17 cellular contexts compared by ENCODE assay signal in the genomic region with DNA sequence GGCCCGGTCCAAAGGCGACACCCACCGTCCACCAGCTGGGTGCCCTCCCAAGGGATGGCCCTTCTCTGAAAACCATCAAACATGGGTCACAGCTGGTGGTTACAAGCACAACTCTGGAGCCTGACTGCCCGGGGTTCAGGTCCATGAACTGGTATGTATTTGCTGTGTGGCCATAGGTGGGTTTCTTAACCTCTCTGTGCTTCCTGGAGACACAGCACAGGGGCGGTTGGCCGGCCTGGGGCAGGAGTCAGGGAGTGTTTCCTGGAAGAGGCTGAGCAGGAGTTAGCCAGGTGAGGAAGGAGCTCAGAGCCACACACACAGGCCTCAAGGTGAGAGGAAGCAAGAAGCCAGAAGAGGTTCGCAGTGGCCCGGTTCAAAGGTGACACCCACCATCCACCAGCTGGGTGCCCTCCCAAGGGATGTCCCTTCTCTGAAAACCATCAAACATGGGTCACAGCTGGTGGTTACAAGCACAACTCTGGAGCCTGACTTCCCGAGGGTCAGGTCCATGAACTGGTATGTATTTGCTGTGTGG.
DNase-seq lines count a peak whose midpoint lies in the region; ATAC-seq, FAIRE-seq and TF ChIP-seq lines count a peak whose summit lies in the region.
"Had no signal": no experiment of that assay in that cellular context is flagged by ENCODE, and none has a peak within 500 bp of the region (broad histone marks: within the 10 kb centered on the region; RNA-seq: fewer than 3 reads in every experiment).

No MANE protein-coding gene starts in this region.

- no peaks in the 10 kb centered on the region for H4K20me1 ChIP-seq in K562 (replicated peaks; ENCODE audit: control insufficient read depth, insufficient read depth, low read length)
- no peaks in the 10 kb centered on the region for H4K20me1 ChIP-seq in HepG2 (ENCODE audit: insufficient read depth, low read length)

- WGBS in heart right ventricle, 2 donors: 86 to 88% methylated on average over 9 of the region's 9 CpGs
- 5% methylated on average over 9 of the region's 9 CpGs for WGBS in K562 (ENCODE audit: insufficient coverage, low coverage, missing lambda C conversion rate)
- 83% methylated on average over 4 of the region's 9 CpGs for WGBS in HepG2 (ENCODE audit: low lambda C conversion rate)

- H3K27me3 ChIP-seq in heart right ventricle (peaks cover 0 to 30% (median 6%) of the 10 kb centered on the region in 7 donors), K562 (ENCODE audit: control insufficient read depth in 2 of 2, insufficient read depth in 2 of 2, low read length in 2 of 2) (peaks cover 3 to 39% of the 10 kb centered on the region in 2 experiments; a peak in 4 of 5 replicates), HepG2 (ENCODE audit: control insufficient read depth in 1 of 2, insufficient read depth in 2 of 2, low read length in 2 of 2) (no peaks in the 10 kb centered on the region), vagina (no peaks in the 10 kb centered on the region)
- H3K27me3 ChIP-seq: BE2C had no signal

- H2AFZ ChIP-seq in K562 (ENCODE audit: low read depth, low read length) (no peak overlapping the region), HepG2 (ENCODE audit: low read length) (no peak overlapping the region)
- H2AFZ ChIP-seq: GM23338 had no signal

- TF ChIP-seq RAD21 in K562 (CRISPR knock-in tag; conservative IDR thresholded peaks at IDR 0.05 in 1 of 2, IDR thresholded peaks at IDR 0.05 in 1 of 2): no peak
- TF ChIP-seq RAD21 in HepG2 (CRISPR knock-in tag; IDR thresholded peaks at IDR 0.05): no peak

- H3K4me3 Mint-ChIP-seq in effector memory CD8-positive, alpha-beta T cell: no peak overlapping the region
- H3K4me3 Mint-ChIP-seq: CD8-positive, alpha-beta memory T cell; GM23338; H9; HFFc6 had no signal

- H3K4me1 ChIP-seq in heart right ventricle (peaks cover 0 to 4% (median 0%) of the 10 kb centered on the region in 9 donors), K562 (replicated peaks in 1 of 2; ENCODE audit: control insufficient read depth in 2 of 2, insufficient read depth in 2 of 2, low read length in 2 of 2) (no peaks in the 10 kb centered on the region), HepG2 (ENCODE audit: insufficient read depth, low read length) (peaks cover 28% of the 10 kb centered on the region), vagina (no peaks in the 10 kb centered on the region)
- H3K4me1 ChIP-seq: BE2C, Caco-2 had no signal

- CTCF ChIA-PET in K562 (lab: Yijun Ruan, JAX; ENCODE audit: low intra/inter-chr PET ratio) (no interaction called here), HepG2 (lab: Yijun Ruan, JAX; ENCODE audit: low intra/inter-chr PET ratio, low total read pairs) (no interaction called here)

- TF ChIP-seq CTCF in heart right ventricle (IDR thresholded peaks at IDR 0.05): no peak
- no peak for TF ChIP-seq CTCF in K562 (IDR thresholded peaks at IDR 0.05 in 2 of 3, conservative IDR thresholded peaks at IDR 0.05 in 1 of 3; ENCODE audit: insufficient read depth in 2 of 3, low read depth in 1 of 3, low read length in 3 of 3)
- TF ChIP-seq CTCF in HepG2 (CRISPR knock-in tag; IDR thresholded peaks at IDR 0.05): no peak
- TF ChIP-seq CTCF in vagina (IDR thresholded peaks at IDR 0.05): no peak

- H3K9ac ChIP-seq in K562 (ENCODE audit: insufficient read depth in 1 of 2, low read depth in 2 of 2, low read length in 2 of 2): no peak overlapping the region
- H3K9ac ChIP-seq in HepG2 (ENCODE audit: insufficient read depth, low read depth, low read length): no peak overlapping the region

- H3K4me2 ChIP-seq in K562 (ENCODE audit: insufficient read depth, low read length): no peak overlapping the region
- no peak overlapping the region for H3K4me2 ChIP-seq in HepG2 (ENCODE audit: low read depth, low read length)
- H3K4me2 ChIP-seq: GM23338 had no signal

- H3K79me2 ChIP-seq in K562 (ENCODE audit: control insufficient read depth, insufficient read depth, low read length): no peaks in the 10 kb centered on the region
- no peaks in the 10 kb centered on the region for H3K79me2 ChIP-seq in HepG2 (ENCODE audit: insufficient read depth, low read length)

- no peak overlapping the region for H3K27ac ChIP-seq in heart right ventricle
- no peak overlapping the region for H3K27ac ChIP-seq in K562 (ENCODE audit: extremely low read depth, low read depth, low read length)
- no peak overlapping the region for H3K27ac ChIP-seq in HepG2 (ENCODE audit: extremely low read length, insufficient read depth, low read length)
- no peak overlapping the region for H3K27ac ChIP-seq in vagina

- TF ChIP-seq EP300 in K562 (IDR thresholded peaks at IDR 0.05; ENCODE audit: low read length) (no peak), HepG2 (IDR thresholded peaks at IDR 0.05; ENCODE audit: low read depth in 2 of 2, low read length in 2 of 2) (no peak), HepG2 (CRISPR knock-in tag; IDR thresholded peaks at IDR 0.05; ENCODE audit: borderline replicate concordance) (no peak)

- peaks cover 0 to 27% (median 0%) of the 10 kb centered on the region in 11 donors for H3K9me3 ChIP-seq in heart right ventricle
- no peaks in the 10 kb centered on the region for H3K9me3 ChIP-seq in K562 (replicated peaks; ENCODE audit: control insufficient read depth, insufficient read depth, low read depth, low read length)
- peaks cover 12% of the 10 kb centered on the region for H3K9me3 ChIP-seq in HepG2 (ENCODE audit: low read length)
- H3K9me3 ChIP-seq in vagina: peaks cover 4% of the 10 kb centered on the region
- H3K9me3 ChIP-seq: BE2C had no signal

- BruUV-seq in K562 (replicated peaks; lab: Mats Ljungman, UMichigan) (no TSS peak), HepG2 (replicated peaks; lab: Mats Ljungman, UMichigan) (no TSS peak)

- peaks cover 6 to 7% of the 10 kb centered on the region in 2 donors for H3K4me1 Mint-ChIP-seq in effector memory CD8-positive, alpha-beta T cell (ENCODE audit: low read depth in 2 of 2)
- H3K4me1 Mint-ChIP-seq: CD8-positive, alpha-beta memory T cell had no signal

- H3K27me3 Mint-ChIP-seq in effector memory CD8-positive, alpha-beta T cell: peaks cover 16 to 20% of the 10 kb centered on the region in 2 donors

- ATAC-seq in left ventricle myocardium superior (no peak), heart right ventricle (no peak), K562 (no peak), HepG2 (no peak)
- ATAC-seq in effector memory CD8-positive, alpha-beta T cell (replicated peaks): no peak
- ATAC-seq: GM23338 had no signal

- TF ChIP-seq POLR2A in K562 (conservative IDR thresholded peaks at IDR 0.05) (no peak), HepG2 (IDR thresholded peaks at IDR 0.05; ENCODE audit: insufficient read depth in 1 of 2, low read depth in 2 of 2, low read length in 2 of 2) (no peak), vagina (IDR thresholded peaks at IDR 0.05) (no peak)

- POLR2A ChIA-PET in K562 (lab: Yijun Ruan, JAX): no interaction called here
- POLR2A ChIA-PET in HepG2 (lab: Yijun Ruan, JAX): no interaction called here

- H3K36me3 Mint-ChIP-seq in effector memory CD8-positive, alpha-beta T cell (ENCODE audit: insufficient read depth): no peaks in the 10 kb centered on the region
- H3K36me3 Mint-ChIP-seq: CD8-positive, alpha-beta memory T cell had no signal

- in situ Hi-C loops in K562 (cut with MboI) (no loop called here), HepG2 (cut with HindIII; ENCODE audit: extremely low pct_ligation_motif_present, low pct_unique_long_range_greater_than_20kb) (no loop called here)

- intact Hi-C loops in left ventricle myocardium superior (cut with micrococcal nuclease) (no loop called here), heart right ventricle (cut with DNase I) (no loop called here), K562 (cut with micrococcal nuclease) (no loop called here), HepG2 (cut with micrococcal nuclease; ENCODE audit: unreplicated experiment) (no loop called here), vagina (cut with DNase I) (no loop called here)

- H3K27ac Mint-ChIP-seq in effector memory CD8-positive, alpha-beta T cell: peak overlapping the region in 1 of 2 donors; percentile 65
- H3K27ac Mint-ChIP-seq: H9, HFFc6 had no signal

- no peaks in the 10 kb centered on the region for H3K9me3 Mint-ChIP-seq in effector memory CD8-positive, alpha-beta T cell

- DNase-seq in left ventricle myocardium superior: peak; percentile 14
- no peak for DNase-seq in heart right ventricle
- DNase-seq in K562 (ENCODE audit: extremely low read depth in 1 of 4, low spot score in 3 of 4): no peak
- DNase-seq in HepG2 (ENCODE audit: low spot score): no peak
- no peak for DNase-seq in NAMALWA (ENCODE audit: low spot score)
- no peak for DNase-seq in effector memory CD8-positive, alpha-beta T cell
- DNase-seq in vagina (ENCODE audit: extremely low spot score in 2 of 2): no peak
- DNase-seq: BE2C, Caco-2, DND-41, GDM1, H9, HFFc6 had no signal

- FAIRE-seq in K562 (lab: Jason Lieb, UNC): no peak
- FAIRE-seq in HepG2 (lab: Jason Lieb, UNC): no peak
- FAIRE-seq: A204.1, GM12892 had no signal

- H3K9me1 ChIP-seq in K562 (ENCODE audit: control insufficient read depth, insufficient read depth, low read length): no peaks in the 10 kb centered on the region

- no peak overlapping the region for H3K4me3 ChIP-seq in heart right ventricle
- no peak overlapping the region for H3K4me3 ChIP-seq in K562
- H3K4me3 ChIP-seq in HepG2 (replicated peaks in 1 of 3; ENCODE audit: insufficient read depth in 1 of 3, low read depth in 2 of 3, low read length in 3 of 3): no peak overlapping the region
- H3K4me3 ChIP-seq in vagina: no peak overlapping the region
- H3K4me3 ChIP-seq: GM23338 had no signal

- H3K36me3 ChIP-seq in heart right ventricle: no peaks in the 10 kb centered on the region
- H3K36me3 ChIP-seq in K562 (ENCODE audit: control insufficient read depth, insufficient read depth, low read length): no peaks in the 10 kb centered on the region
- H3K36me3 ChIP-seq in HepG2 (replicated peaks in 1 of 2; ENCODE audit: control insufficient read depth in 1 of 2, insufficient read depth in 2 of 2, low read length in 2 of 2): no peaks in the 10 kb centered on the region
- peaks cover 0 to 7% of the 10 kb centered on the region in 2 donors for H3K36me3 ChIP-seq in vagina
- H3K36me3 ChIP-seq: BE2C had no signal

TF ChIP-seq in HepG2, 621 proteins besides CTCF, POLR2A, EP300 and RAD21:
- TF ChIP-seq ZMAT3 (CRISPR knock-in tag; conservative IDR thresholded peaks at IDR 0.05) (no peak), CREB1 (IDR thresholded peaks at IDR 0.05) (no peak), CREB1 (CRISPR knock-in tag; IDR thresholded peaks at IDR 0.05) (no peak), SRSF4 (IDR thresholded peaks at IDR 0.05; ENCODE audit: low read depth, low read length, poor library complexity, severe bottlenecking) (no peak), PPARG (CRISPR knock-in tag; conservative IDR thresholded peaks at IDR 0.05) (no peak), ZNF768 (CRISPR knock-in tag; IDR thresholded peaks at IDR 0.05) (peak; percentile 91)
TF ChIP-seq in HepG2: peak in this region for 1.
